Comparison of ENCODE assay signal across 13 cellular contexts in the genomic region with DNA sequence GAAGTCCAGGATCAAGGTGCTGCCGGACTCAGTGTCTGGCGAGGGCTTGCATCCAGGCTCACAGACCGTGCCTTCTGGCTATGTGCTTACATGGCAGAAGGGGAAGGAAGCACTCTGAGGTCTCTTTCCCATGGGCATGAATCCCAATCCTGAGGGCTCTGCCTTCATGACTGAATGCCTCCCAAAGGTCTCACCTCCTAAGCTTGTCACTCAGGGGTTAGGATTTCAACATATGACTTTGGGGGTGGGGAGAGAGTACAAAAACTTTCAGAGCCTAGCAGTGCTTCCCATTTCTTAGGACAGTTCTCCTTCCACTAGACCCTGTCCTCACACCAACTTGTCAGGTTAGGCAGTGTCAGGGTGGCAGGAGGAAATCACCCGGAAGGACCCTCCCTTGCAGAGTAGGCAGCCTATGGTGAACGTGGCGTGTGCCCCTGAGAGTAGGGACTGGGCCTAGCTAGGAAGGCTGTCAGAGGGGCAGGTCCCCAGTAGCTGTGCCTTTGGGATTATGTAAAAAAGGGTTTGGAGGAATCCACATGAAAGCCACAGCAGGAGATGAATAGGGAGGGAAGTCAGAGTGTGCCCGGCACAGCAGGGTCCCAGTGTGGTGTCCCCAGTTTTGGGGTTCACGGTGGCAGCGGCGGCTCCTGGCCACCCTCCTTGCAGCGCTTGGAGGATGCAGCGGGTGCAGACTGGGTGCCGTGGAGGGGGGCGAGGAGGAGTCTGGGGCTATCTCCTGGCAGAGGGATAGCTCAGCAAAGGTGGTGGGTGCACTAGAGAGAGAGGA.
DNase-seq lines count a peak whose midpoint lies in the region; ATAC-seq, FAIRE-seq and TF ChIP-seq lines count a peak whose summit lies in the region.
"Had no signal": no experiment of that assay in that cellular context is flagged by ENCODE, and none has a peak within 500 bp of the region (broad histone marks: within the 10 kb centered on the region; RNA-seq: fewer than 3 reads in every experiment).

No MANE protein-coding gene starts in this region.

- no peak for TF ChIP-seq CTCF in CD4-positive, alpha-beta T cell (IDR thresholded peaks at IDR 0.05)
- TF ChIP-seq CTCF in chondrocyte (IDR thresholded peaks at IDR 0.05) = no peak
- no peak for TF ChIP-seq CTCF in mesothelial cell of epicardium (IDR thresholded peaks at IDR 0.05; ENCODE audit: unreplicated experiment)

- peaks cover 6% of the 10 kb centered on the region for H3K36me3 Mint-ChIP-seq in CD4-positive, alpha-beta T cell (ENCODE audit: low read depth)
- H3K36me3 Mint-ChIP-seq in chondrocyte (ENCODE audit: low read depth) (no peaks in the 10 kb centered on the region), mesothelial cell of epicardium (no peaks in the 10 kb centered on the region)
- no peaks in the 10 kb centered on the region for H3K36me3 Mint-ChIP-seq in naive thymus-derived CD8-positive, alpha-beta T cell
- H3K36me3 Mint-ChIP-seq: naive B cell had no signal

- H3K27me3 ChIP-seq in CD4-positive, alpha-beta T cell (ENCODE audit: control insufficient read depth, insufficient read depth, low read length) = no peaks in the 10 kb centered on the region

- no peak for ATAC-seq in CD4-positive, alpha-beta T cell (ENCODE audit: poor library complexity)
- ATAC-seq in naive thymus-derived CD8-positive, alpha-beta T cell = no peak
- ATAC-seq in GM21367 (IDR thresholded peaks at IDR 0.05; ENCODE audit: unreplicated experiment) = no peak
- ATAC-seq: CD8-positive, alpha-beta T cell had no signal

- H3K4me1 Mint-ChIP-seq in CD4-positive, alpha-beta T cell (ENCODE audit: low read depth) = peaks cover 79% of the 10 kb centered on the region
- peaks cover 14% of the 10 kb centered on the region for H3K4me1 Mint-ChIP-seq in chondrocyte (ENCODE audit: low read depth)
- H3K4me1 Mint-ChIP-seq in naive thymus-derived CD8-positive, alpha-beta T cell = peaks cover 39 to 52% (median 45%) of the 10 kb centered on the region in 4 donors
- H3K4me1 Mint-ChIP-seq in mesothelial cell of epicardium = peaks cover 15% of the 10 kb centered on the region

- no peaks in the 10 kb centered on the region for H3K9me3 ChIP-seq in CD4-positive, alpha-beta T cell (ENCODE audit: control insufficient read depth, low read length)

- peak in 1 of 10 experiments; percentile 27 for DNase-seq in CD4-positive, alpha-beta T cell
- DNase-seq in NOMO-1 treated with DMSO at 0.1 percent for 48 hours (lab: John Stamatoyannopoulos, UW; ENCODE audit: unreplicated experiment) (peak; percentile 67), chondrocyte (ENCODE audit: low spot score) (no peak), DMS114 treated with DMSO at 0.1 percent for 48 hours (lab: John Stamatoyannopoulos, UW; ENCODE audit: unreplicated experiment) (no peak), mesothelial cell of epicardium (ENCODE audit: low spot score in 2 of 2, unreplicated experiment in 2 of 2) (no peak), urothelium cell line (ENCODE audit: low spot score) (no peak)
- DNase-seq in naive thymus-derived CD8-positive, alpha-beta T cell = no peak
- DNase-seq: CD8-positive, alpha-beta T cell; naive B cell had no signal

- H3K27ac ChIP-seq in CD4-positive, alpha-beta T cell (ENCODE audit: low read depth, low read length) = no peak overlapping the region
- H3K27ac ChIP-seq: PC-9 had no signal

- CTCF ChIA-PET in CD4-positive, alpha-beta T cell (lab: Charles Lee) = interaction anchor here (0.5 kb wide), 1 partner anchor 605 kb away, joined by 4 read pairs; no protein-coding TSS in a partner anchor

- no peaks in the 10 kb centered on the region for H3K9me3 Mint-ChIP-seq in CD4-positive, alpha-beta T cell
- H3K9me3 Mint-ChIP-seq in chondrocyte (ENCODE audit: low read depth) (no peaks in the 10 kb centered on the region), mesothelial cell of epicardium (no peaks in the 10 kb centered on the region)
- no peaks in the 10 kb centered on the region for H3K9me3 Mint-ChIP-seq in naive thymus-derived CD8-positive, alpha-beta T cell
- H3K9me3 Mint-ChIP-seq: CD8-positive, alpha-beta T cell; naive B cell had no signal

- FAIRE-seq in urothelium cell line (lab: Jason Lieb, UNC) = no peak
- FAIRE-seq: TTC549 had no signal

- no peaks in the 10 kb centered on the region for H3K27me3 Mint-ChIP-seq in CD4-positive, alpha-beta T cell
- H3K27me3 Mint-ChIP-seq in chondrocyte (ENCODE audit: low read depth) (no peaks in the 10 kb centered on the region), mesothelial cell of epicardium (ENCODE audit: low read depth) (peaks cover 43% of the 10 kb centered on the region)
- H3K27me3 Mint-ChIP-seq in naive thymus-derived CD8-positive, alpha-beta T cell = no peaks in the 10 kb centered on the region

- peak overlapping the region; percentile 19 for H3K27ac Mint-ChIP-seq in CD4-positive, alpha-beta T cell
- peak overlapping the region; percentile 96 for H3K27ac Mint-ChIP-seq in chondrocyte (ENCODE audit: unreplicated experiment)
- H3K27ac Mint-ChIP-seq in naive thymus-derived CD8-positive, alpha-beta T cell = peak overlapping the region in 6 of 10 donors; percentile 26 to 85 (median 67)
- no peak overlapping the region for H3K27ac Mint-ChIP-seq in mesothelial cell of epicardium
- H3K27ac Mint-ChIP-seq: CD8-positive, alpha-beta T cell; IgD-negative memory B cell had no signal

- intact Hi-C loops in CD4-positive, alpha-beta T cell (cut with DNase I, micrococcal nuclease) = no loop called here

- POLR2A ChIA-PET in CD4-positive, alpha-beta T cell (lab: Charles Lee) = no interaction called here
- POLR2A ChIA-PET in naive thymus-derived CD8-positive, alpha-beta T cell (lab: Charles Lee) = no interaction called here

- no peak overlapping the region for H3K4me3 Mint-ChIP-seq in CD4-positive, alpha-beta T cell
- no peak overlapping the region for H3K4me3 Mint-ChIP-seq in chondrocyte (ENCODE audit: unreplicated experiment)
- no peak overlapping the region for H3K4me3 Mint-ChIP-seq in naive thymus-derived CD8-positive, alpha-beta T cell
- H3K4me3 Mint-ChIP-seq in mesothelial cell of epicardium = no peak overlapping the region
- H3K4me3 Mint-ChIP-seq: CD8-positive, alpha-beta T cell; IgD-negative memory B cell had no signal
